1 cellular context compared by ENCODE assay signal in the genomic region with DNA sequence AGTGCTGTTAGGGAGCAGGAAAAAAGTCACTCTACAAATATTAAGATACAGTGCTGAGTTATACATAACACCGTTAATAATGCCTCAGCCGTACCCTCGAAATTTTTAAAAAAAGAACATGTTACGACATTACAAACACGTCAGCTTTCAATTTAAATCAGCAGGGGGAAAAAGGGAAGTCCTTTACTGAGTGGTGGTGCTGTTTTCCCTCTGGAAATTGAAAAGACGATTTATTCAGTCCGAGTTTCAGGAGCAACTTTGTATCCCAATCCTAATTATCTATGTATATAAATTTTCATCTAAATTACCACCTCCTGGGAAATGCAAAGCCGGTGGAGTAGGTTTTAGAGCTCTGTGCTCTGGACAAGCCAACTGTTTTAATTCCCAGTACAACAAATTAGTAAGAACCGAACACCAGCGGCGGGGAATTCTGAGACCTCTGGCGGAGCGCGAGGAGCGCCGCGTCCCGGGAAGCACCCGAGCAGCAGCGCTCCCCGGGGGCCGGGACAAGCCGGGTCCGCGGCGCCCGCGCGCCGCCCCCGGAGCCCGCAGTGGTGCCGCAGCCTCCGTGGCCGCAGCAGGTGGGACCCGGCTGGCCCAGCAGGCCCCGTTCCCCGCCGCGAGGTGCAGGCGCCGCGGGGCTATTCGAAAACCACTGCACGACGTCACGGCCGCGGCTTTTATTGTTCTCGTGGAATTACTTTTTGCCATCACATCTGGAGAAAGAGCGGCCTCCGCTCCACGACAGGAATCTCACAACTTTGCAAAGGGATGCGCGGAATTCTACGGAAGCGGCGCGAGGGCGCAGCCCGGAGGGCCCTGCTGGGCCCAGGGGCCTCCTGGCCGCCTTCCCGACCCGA.
TF ChIP-seq lines count a peak whose summit lies in the region.

No MANE protein-coding gene starts in this region.

TF ChIP-seq in HepG2, 621 proteins besides CTCF, POLR2A, EP300 and RAD21 (continued from another document and continues in another):
- TF ChIP-seq KDM5B (CRISPR knock-in tag; IDR thresholded peaks at IDR 0.05; ENCODE audit: borderline replicate concordance) = peak; percentile 56; the same call in 1 of the 2 replicates
- TF ChIP-seq, protein P1, sequence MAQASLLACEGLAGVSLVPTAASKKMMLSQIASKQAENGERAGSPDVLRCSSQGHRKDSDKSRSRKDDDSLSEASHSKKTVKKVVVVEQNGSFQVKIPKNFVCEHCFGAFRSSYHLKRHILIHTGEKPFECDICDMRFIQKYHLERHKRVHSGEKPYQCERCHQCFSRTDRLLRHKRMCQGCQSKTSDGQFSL (CRISPR knock-in tag; IDR thresholded peaks at IDR 0.05) = 0 out of 2 replicates have a peak, but pooled peaks have one; percentile 23
- TF ChIP-seq TBX2 (CRISPR knock-in tag; IDR thresholded peaks at IDR 0.05; ENCODE audit: borderline replicate concordance) = peak; percentile 52
- TF ChIP-seq, protein P2, sequence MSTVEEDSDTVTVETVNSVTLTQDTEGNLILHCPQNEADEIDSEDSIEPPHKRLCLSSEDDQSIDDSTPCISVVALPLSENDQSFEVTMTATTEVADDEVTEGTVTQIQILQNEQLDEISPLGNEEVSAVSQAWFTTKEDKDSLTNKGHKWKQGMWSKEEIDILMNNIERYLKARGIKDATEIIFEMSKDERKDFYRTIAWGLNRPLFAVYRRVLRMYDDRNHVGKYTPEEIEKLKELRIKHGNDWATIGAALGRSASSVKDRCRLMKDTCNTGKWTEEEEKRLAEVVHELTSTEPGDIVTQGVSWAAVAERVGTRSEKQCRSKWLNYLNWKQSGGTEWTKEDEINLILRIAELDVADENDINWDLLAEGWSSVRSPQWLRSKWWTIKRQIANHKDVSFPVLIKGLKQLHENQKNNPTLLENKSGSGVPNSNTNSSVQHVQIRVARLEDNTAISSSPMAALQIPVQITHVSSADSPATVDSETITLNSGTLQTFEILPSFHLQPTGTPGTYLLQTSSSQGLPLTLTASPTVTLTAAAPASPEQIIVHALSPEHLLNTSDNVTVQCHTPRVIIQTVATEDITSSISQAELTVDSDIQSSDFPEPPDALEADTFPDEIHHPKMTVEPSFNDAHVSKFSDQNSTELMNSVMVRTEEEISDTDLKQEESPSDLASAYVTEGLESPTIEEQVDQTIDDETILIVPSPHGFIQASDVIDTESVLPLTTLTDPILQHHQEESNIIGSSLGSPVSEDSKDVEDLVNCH (CRISPR knock-in tag; IDR thresholded peaks at IDR 0.05) = no peak
- TF ChIP-seq GFI1 (CRISPR knock-in tag; IDR thresholded peaks at IDR 0.05; ENCODE audit: borderline replicate concordance) = no peak
- TF ChIP-seq, protein P3, sequence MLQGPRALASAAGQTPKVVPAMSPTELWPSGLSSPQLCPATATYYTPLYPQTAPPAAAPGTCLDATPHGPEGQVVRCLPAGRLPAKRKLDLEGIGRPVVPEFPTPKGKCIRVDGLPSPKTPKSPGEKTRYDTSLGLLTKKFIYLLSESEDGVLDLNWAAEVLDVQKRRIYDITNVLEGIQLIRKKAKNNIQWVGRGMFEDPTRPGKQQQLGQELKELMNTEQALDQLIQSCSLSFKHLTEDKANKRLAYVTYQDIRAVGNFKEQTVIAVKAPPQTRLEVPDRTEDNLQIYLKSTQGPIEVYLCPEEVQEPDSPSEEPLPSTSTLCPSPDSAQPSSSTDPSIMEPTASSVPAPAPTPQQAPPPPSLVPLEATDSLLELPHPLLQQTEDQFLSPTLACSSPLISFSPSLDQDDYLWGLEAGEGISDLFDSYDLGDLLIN (CRISPR knock-in tag; IDR thresholded peaks at IDR 0.05; ENCODE audit: borderline replicate concordance) = no peak
- TF ChIP-seq ZNF543 (CRISPR knock-in tag; IDR thresholded peaks at IDR 0.05) = no peak
- TF ChIP-seq, protein P4, sequence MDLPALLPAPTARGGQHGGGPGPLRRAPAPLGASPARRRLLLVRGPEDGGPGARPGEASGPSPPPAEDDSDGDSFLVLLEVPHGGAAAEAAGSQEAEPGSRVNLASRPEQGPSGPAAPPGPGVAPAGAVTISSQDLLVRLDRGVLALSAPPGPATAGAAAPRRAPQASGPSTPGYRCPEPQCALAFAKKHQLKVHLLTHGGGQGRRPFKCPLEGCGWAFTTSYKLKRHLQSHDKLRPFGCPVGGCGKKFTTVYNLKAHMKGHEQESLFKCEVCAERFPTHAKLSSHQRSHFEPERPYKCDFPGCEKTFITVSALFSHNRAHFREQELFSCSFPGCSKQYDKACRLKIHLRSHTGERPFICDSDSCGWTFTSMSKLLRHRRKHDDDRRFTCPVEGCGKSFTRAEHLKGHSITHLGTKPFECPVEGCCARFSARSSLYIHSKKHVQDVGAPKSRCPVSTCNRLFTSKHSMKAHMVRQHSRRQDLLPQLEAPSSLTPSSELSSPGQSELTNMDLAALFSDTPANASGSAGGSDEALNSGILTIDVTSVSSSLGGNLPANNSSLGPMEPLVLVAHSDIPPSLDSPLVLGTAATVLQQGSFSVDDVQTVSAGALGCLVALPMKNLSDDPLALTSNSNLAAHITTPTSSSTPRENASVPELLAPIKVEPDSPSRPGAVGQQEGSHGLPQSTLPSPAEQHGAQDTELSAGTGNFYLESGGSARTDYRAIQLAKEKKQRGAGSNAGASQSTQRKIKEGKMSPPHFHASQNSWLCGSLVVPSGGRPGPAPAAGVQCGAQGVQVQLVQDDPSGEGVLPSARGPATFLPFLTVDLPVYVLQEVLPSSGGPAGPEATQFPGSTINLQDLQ (CRISPR knock-in tag; IDR thresholded peaks at IDR 0.05) = no peak
- no peak for TF ChIP-seq GABPA (IDR thresholded peaks at IDR 0.05; ENCODE audit: low read depth, low read length)
- no peak for TF ChIP-seq GABPA (CRISPR knock-in tag; IDR thresholded peaks at IDR 0.05; ENCODE audit: low read depth)
- no peak for TF ChIP-seq FOSL1 (CRISPR knock-in tag; IDR thresholded peaks at IDR 0.05; ENCODE audit: borderline replicate concordance)
- TF ChIP-seq EZH2 (conservative IDR thresholded peaks at IDR 0.05; ENCODE audit: low read depth, low read length) = peak; percentile 38
- TF ChIP-seq PAF1 (CRISPR knock-in tag; IDR thresholded peaks at IDR 0.05) = no peak
- TF ChIP-seq, protein P5, sequence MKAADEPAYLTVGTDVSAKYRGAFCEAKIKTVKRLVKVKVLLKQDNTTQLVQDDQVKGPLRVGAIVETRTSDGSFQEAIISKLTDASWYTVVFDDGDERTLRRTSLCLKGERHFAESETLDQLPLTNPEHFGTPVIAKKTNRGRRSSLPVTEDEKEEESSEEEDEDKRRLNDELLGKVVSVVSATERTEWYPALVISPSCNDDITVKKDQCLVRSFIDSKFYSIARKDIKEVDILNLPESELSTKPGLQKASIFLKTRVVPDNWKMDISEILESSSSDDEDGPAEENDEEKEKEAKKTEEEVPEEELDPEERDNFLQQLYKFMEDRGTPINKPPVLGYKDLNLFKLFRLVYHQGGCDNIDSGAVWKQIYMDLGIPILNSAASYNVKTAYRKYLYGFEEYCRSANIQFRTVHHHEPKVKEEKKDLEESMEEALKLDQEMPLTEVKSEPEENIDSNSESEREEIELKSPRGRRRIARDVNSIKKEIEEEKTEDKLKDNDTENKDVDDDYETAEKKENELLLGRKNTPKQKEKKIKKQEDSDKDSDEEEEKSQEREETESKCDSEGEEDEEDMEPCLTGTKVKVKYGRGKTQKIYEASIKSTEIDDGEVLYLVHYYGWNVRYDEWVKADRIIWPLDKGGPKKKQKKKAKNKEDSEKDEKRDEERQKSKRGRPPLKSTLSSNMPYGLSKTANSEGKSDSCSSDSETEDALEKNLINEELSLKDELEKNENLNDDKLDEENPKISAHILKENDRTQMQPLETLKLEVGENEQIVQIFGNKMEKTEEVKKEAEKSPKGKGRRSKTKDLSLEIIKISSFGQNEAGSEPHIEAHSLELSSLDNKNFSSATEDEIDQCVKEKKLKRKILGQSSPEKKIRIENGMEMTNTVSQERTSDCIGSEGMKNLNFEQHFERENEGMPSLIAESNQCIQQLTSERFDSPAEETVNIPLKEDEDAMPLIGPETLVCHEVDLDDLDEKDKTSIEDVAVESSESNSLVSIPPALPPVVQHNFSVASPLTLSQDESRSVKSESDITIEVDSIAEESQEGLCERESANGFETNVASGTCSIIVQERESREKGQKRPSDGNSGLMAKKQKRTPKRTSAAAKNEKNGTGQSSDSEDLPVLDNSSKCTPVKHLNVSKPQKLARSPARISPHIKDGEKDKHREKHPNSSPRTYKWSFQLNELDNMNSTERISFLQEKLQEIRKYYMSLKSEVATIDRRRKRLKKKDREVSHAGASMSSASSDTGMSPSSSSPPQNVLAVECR (CRISPR knock-in tag; IDR thresholded peaks at IDR 0.05; ENCODE audit: borderline replicate concordance) = no peak
- TF ChIP-seq, protein P6, sequence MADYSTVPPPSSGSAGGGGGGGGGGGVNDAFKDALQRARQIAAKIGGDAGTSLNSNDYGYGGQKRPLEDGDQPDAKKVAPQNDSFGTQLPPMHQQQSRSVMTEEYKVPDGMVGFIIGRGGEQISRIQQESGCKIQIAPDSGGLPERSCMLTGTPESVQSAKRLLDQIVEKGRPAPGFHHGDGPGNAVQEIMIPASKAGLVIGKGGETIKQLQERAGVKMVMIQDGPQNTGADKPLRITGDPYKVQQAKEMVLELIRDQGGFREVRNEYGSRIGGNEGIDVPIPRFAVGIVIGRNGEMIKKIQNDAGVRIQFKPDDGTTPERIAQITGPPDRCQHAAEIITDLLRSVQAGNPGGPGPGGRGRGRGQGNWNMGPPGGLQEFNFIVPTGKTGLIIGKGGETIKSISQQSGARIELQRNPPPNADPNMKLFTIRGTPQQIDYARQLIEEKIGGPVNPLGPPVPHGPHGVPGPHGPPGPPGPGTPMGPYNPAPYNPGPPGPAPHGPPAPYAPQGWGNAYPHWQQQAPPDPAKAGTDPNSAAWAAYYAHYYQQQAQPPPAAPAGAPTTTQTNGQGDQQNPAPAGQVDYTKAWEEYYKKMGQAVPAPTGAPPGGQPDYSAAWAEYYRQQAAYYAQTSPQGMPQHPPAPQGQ (CRISPR knock-in tag; IDR thresholded peaks at IDR 0.05; ENCODE audit: borderline replicate concordance) = no peak
- no peak for TF ChIP-seq SKI (IDR thresholded peaks at IDR 0.05; ENCODE audit: partially characterized antibody)
- no peak for TF ChIP-seq TRIM24 (CRISPR knock-in tag; IDR thresholded peaks at IDR 0.05)
- TF ChIP-seq HOXA5 (CRISPR knock-in tag; IDR thresholded peaks at IDR 0.05) = peak; percentile 45; the same call in 1 of the 2 replicates
- TF ChIP-seq MEIS1 (CRISPR knock-in tag; IDR thresholded peaks at IDR 0.05; ENCODE audit: borderline replicate concordance) = no peak
- TF ChIP-seq, protein P7, sequence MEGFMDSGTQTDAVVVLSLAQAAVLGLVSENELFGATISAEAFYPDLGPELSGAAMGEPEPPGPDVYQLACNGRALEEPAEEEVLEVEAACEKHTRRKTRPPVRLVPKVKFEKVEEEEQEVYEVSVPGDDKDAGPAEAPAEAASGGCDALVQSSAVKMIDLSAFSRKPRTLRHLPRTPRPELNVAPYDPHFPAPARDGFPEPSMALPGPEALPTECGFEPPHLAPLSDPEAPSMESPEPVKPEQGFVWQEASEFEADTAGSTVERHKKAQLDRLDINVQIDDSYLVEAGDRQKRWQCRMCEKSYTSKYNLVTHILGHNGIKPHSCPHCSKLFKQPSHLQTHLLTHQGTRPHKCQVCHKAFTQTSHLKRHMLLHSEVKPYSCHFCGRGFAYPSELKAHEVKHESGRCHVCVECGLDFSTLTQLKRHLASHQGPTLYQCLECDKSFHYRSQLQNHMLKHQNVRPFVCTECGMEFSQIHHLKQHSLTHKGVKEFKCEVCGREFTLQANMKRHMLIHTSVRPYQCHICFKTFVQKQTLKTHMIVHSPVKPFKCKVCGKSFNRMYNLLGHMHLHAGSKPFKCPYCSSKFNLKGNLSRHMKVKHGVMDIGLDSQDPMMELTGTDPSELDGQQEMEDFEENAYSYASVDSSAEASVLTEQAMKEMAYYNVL (CRISPR knock-in tag; IDR thresholded peaks at IDR 0.05; ENCODE audit: borderline replicate concordance) = 0 out of 2 replicates have a peak, but pooled peaks have one; percentile 9
- peak; percentile 61; the same call in 1 of the 2 replicates for TF ChIP-seq PHF8 (CRISPR knock-in tag; IDR thresholded peaks at IDR 0.05)
- TF ChIP-seq ZNF230 (CRISPR knock-in tag; IDR thresholded peaks at IDR 0.05) = no peak
- TF ChIP-seq, protein P8, sequence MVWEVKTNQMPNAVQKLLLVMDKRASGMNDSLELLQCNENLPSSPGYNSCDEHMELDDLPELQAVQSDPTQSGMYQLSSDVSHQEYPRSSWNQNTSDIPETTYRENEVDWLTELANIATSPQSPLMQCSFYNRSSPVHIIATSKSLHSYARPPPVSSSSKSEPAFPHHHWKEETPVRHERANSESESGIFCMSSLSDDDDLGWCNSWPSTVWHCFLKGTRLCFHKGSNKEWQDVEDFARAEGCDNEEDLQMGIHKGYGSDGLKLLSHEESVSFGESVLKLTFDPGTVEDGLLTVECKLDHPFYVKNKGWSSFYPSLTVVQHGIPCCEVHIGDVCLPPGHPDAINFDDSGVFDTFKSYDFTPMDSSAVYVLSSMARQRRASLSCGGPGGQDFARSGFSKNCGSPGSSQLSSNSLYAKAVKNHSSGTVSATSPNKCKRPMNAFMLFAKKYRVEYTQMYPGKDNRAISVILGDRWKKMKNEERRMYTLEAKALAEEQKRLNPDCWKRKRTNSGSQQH (CRISPR knock-in tag; IDR thresholded peaks at IDR 0.05; ENCODE audit: low read depth) = no peak
- TF ChIP-seq DPF2 (CRISPR knock-in tag; IDR thresholded peaks at IDR 0.05; ENCODE audit: borderline replicate concordance, low read depth) = no peak
- 0 out of 2 replicates have a peak, but pooled peaks have one; percentile 30 for TF ChIP-seq ZNF616 (CRISPR knock-in tag; IDR thresholded peaks at IDR 0.05; ENCODE audit: low read depth)
- TF ChIP-seq MYC (CRISPR knock-in tag; IDR thresholded peaks at IDR 0.05; ENCODE audit: borderline replicate concordance) = peak; percentile 8; the same call in 1 of the 2 replicates
- no peak for TF ChIP-seq HHEX (CRISPR knock-in tag; IDR thresholded peaks at IDR 0.05)
- 0 out of 2 replicates have a peak, but pooled peaks have one; percentile 43 for TF ChIP-seq ZNF619 (CRISPR knock-in tag; IDR thresholded peaks at IDR 0.05)
- TF ChIP-seq BRD4 (CRISPR knock-in tag; IDR thresholded peaks at IDR 0.05) = peak; percentile 56; the same call in 1 of the 2 replicates
- TF ChIP-seq ZKSCAN5 (CRISPR knock-in tag; IDR thresholded peaks at IDR 0.05) = no peak
- no peak for TF ChIP-seq TARDBP (CRISPR knock-in tag; IDR thresholded peaks at IDR 0.05)
- peak; percentile 51 for TF ChIP-seq RBM39 (IDR thresholded peaks at IDR 0.05; ENCODE audit: low read depth, low read length, poor library complexity, severe bottlenecking)
- TF ChIP-seq RBM22 (optimal IDR thresholded peaks at IDR 0.05; ENCODE audit: low read length) = no peak
- TF ChIP-seq, protein P9, sequence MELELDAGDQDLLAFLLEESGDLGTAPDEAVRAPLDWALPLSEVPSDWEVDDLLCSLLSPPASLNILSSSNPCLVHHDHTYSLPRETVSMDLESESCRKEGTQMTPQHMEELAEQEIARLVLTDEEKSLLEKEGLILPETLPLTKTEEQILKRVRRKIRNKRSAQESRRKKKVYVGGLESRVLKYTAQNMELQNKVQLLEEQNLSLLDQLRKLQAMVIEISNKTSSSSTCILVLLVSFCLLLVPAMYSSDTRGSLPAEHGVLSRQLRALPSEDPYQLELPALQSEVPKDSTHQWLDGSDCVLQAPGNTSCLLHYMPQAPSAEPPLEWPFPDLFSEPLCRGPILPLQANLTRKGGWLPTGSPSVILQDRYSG (CRISPR knock-in tag; IDR thresholded peaks at IDR 0.05) = no peak
- TF ChIP-seq, protein P10, sequence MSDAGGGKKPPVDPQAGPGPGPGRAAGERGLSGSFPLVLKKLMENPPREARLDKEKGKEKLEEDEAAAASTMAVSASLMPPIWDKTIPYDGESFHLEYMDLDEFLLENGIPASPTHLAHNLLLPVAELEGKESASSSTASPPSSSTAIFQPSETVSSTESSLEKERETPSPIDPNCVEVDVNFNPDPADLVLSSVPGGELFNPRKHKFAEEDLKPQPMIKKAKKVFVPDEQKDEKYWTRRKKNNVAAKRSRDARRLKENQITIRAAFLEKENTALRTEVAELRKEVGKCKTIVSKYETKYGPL (CRISPR knock-in tag; IDR thresholded peaks at IDR 0.05) = 0 out of 2 replicates have a peak, but pooled peaks have one; percentile 20
